Comparison of ENCODE assay signal across 11 cellular contexts in genomic region chr1:26733982-26734381, GRCh38. TPM values are rescaled to one million over a fixed set of nuclear protein-coding genes. Genes with fewer than 3 reads are reported as not detected.
A peak's percentile ranks its signal among the peaks of the same experiment; 100 is the strongest.
DNase-seq lines count a peak whose midpoint lies in the region; ATAC-seq and TF ChIP-seq lines count a peak whose summit lies in the region.
"Had no signal": no experiment of that assay in that cellular context is flagged by ENCODE, and none has a peak within 500 bp of the region (broad histone marks: within the 10 kb centered on the region; RNA-seq: fewer than 3 reads in every experiment).

No MANE protein-coding gene starts in this region.

- no peak overlapping the region for H3K9ac ChIP-seq in smooth muscle cell (ENCODE audit: low read depth)

- H3K27me3 ChIP-seq in tibial nerve, result no peaks in the 10 kb centered on the region
- no peaks in the 10 kb centered on the region for H3K27me3 ChIP-seq in smooth muscle cell (ENCODE audit: low read depth)
- H3K27me3 ChIP-seq: heart right ventricle, SJCRH30 had no signal

- DNase-seq in activated naive CD4-positive, alpha-beta T cell treated with Interleukin-2 at 50 U/mL for 16 hours, result no peak
- DNase-seq in T-helper 2 cell treated with Interferon-gamma antibody and Interleukin-4, amounts not matched to agents 5 μg/mL and 100 μg/mL, for 36 hours (ENCODE audit: low spot score), result peak; percentile 30
- DNase-seq in fibroblast of mammary gland (ENCODE audit: low read depth) (peak; percentile 93), tibial nerve (ENCODE audit: low spot score in 2 of 2) (no peak), superior temporal gyrus (ENCODE audit: extremely low spot score) (no peak), smooth muscle cell (lab: John Stamatoyannopoulos, UW; ENCODE audit: unreplicated experiment) (no peak)
- DNase-seq: activated effector memory CD4-positive, alpha-beta T cell treated with Interleukin-2 at 50 U/mL for 16 hours; heart right ventricle; SJCRH30 had no signal

- H3K4me1 ChIP-seq in tibial nerve (peaks cover 0 to 57% (median 26%) of the 10 kb centered on the region in 4 donors), smooth muscle cell (ENCODE audit: low read depth) (no peaks in the 10 kb centered on the region)

- H3K36me3 Mint-ChIP-seq in activated naive CD4-positive, alpha-beta T cell treated with anti-CD3 and anti-CD28 coated beads, Interleukin-2, amount 50 U/mL, for 24 hours, result peaks cover 26% of the 10 kb centered on the region
- peaks cover 62% of the 10 kb centered on the region for H3K36me3 Mint-ChIP-seq in T-helper 2 cell treated with Interferon-gamma antibody and Interleukin-4, amounts not matched to agents 5 μg/mL and 100 μg/mL, for 36 hours (ENCODE audit: low read depth)

- H3K36me3 ChIP-seq in tibial nerve (peaks cover 5 to 83% (median 12%) of the 10 kb centered on the region in 3 donors), smooth muscle cell (ENCODE audit: low read depth) (no peaks in the 10 kb centered on the region)

- H3K4me3 Mint-ChIP-seq in activated naive CD4-positive, alpha-beta T cell treated with anti-CD3 and anti-CD28 coated beads, Interleukin-2, amount 50 U/mL, for 24 hours, result peak overlapping the region; percentile 23
- H3K4me3 Mint-ChIP-seq in T-helper 2 cell treated with Interferon-gamma antibody and Interleukin-4, amounts not matched to agents 5 μg/mL and 100 μg/mL, for 36 hours, result no peak overlapping the region

- H3K27ac ChIP-seq in tibial nerve, result peak overlapping the region in 3 of 4 donors; percentile 58 to 80 (median 71)
- no peak overlapping the region for H3K27ac ChIP-seq in smooth muscle cell (ENCODE audit: low read depth)
- H3K27ac ChIP-seq: SJCRH30 had no signal

- ATAC-seq in HG02981 (IDR thresholded peaks at IDR 0.05; ENCODE audit: unreplicated experiment), result no peak

- H3K9me3 ChIP-seq in tibial nerve (no peaks in the 10 kb centered on the region), smooth muscle cell (replicated peaks; ENCODE audit: low read depth) (no peaks in the 10 kb centered on the region)
- H3K9me3 ChIP-seq: heart right ventricle, SJCRH30 had no signal

- H3K27me3 Mint-ChIP-seq in activated naive CD4-positive, alpha-beta T cell treated with anti-CD3 and anti-CD28 coated beads, Interleukin-2, amount 50 U/mL, for 24 hours, result no peaks in the 10 kb centered on the region
- H3K27me3 Mint-ChIP-seq in T-helper 2 cell treated with Interferon-gamma antibody and Interleukin-4, amounts not matched to agents 5 μg/mL and 100 μg/mL, for 36 hours (ENCODE audit: low read depth), result no peaks in the 10 kb centered on the region

- peak in 1 of 2 donors; percentile 8 for TF ChIP-seq POLR2A in tibial nerve (IDR thresholded peaks at IDR 0.05)

- no peak overlapping the region for H3K4me2 ChIP-seq in smooth muscle cell

- no peaks in the 10 kb centered on the region for H3K9me3 Mint-ChIP-seq in activated naive CD4-positive, alpha-beta T cell treated with anti-CD3 and anti-CD28 coated beads, Interleukin-2, amount 50 U/mL, for 24 hours
- H3K9me3 Mint-ChIP-seq in T-helper 2 cell treated with Interferon-gamma antibody and Interleukin-4, amounts not matched to agents 5 μg/mL and 100 μg/mL, for 36 hours, result no peaks in the 10 kb centered on the region

- 9 to 23% methylated on average over 2 of the region's 2 CpGs for WGBS in tibial nerve, 2 donors
- WGBS in smooth muscle cell (ENCODE audit: low lambda C conversion rate), result 80% methylated on average over 2 of the region's 2 CpGs

- no peak for TF ChIP-seq CTCF in fibroblast of mammary gland (conservative IDR thresholded peaks at IDR 0.05; ENCODE audit: control insufficient read depth, insufficient read depth, low read depth, low read length)
- TF ChIP-seq CTCF in tibial nerve (IDR thresholded peaks at IDR 0.05), result no peak
- TF ChIP-seq CTCF in smooth muscle cell (IDR thresholded peaks at IDR 0.05; ENCODE audit: borderline replicate concordance, insufficient read depth, poor library complexity, severe bottlenecking), result no peak

- H3K4me3 ChIP-seq in fibroblast of mammary gland (ENCODE audit: control insufficient read depth, low read depth, low read length) (no peak overlapping the region), tibial nerve (no peak overlapping the region), smooth muscle cell (no peak overlapping the region)
- H3K4me3 ChIP-seq: heart right ventricle, SJCRH30 had no signal

- TF ChIP-seq EP300 in tibial nerve (IDR thresholded peaks at IDR 0.05), result peak; percentile 14 to 87

- no peak overlapping the region for H2AFZ ChIP-seq in smooth muscle cell (ENCODE audit: low read depth)

- peaks cover 66% of the 10 kb centered on the region for H3K4me1 Mint-ChIP-seq in activated naive CD4-positive, alpha-beta T cell treated with anti-CD3 and anti-CD28 coated beads, Interleukin-2, amount 50 U/mL, for 24 hours
- peaks cover 34% of the 10 kb centered on the region for H3K4me1 Mint-ChIP-seq in T-helper 2 cell treated with Interferon-gamma antibody and Interleukin-4, amounts not matched to agents 5 μg/mL and 100 μg/mL, for 36 hours (ENCODE audit: low read depth)

- H3K79me2 ChIP-seq in smooth muscle cell (ENCODE audit: low read depth), result peaks cover 93% of the 10 kb centered on the region

- peak overlapping the region; percentile 81 for H3K27ac Mint-ChIP-seq in activated naive CD4-positive, alpha-beta T cell treated with anti-CD3 and anti-CD28 coated beads, Interleukin-2, amount 50 U/mL, for 24 hours
- H3K27ac Mint-ChIP-seq in T-helper 2 cell treated with Interferon-gamma antibody and Interleukin-4, amounts not matched to agents 5 μg/mL and 100 μg/mL, for 36 hours, result no peak overlapping the region

- H3F3A ChIP-seq in smooth muscle cell (ENCODE audit: low read depth), result peaks cover 11% of the 10 kb centered on the region

- H4K20me1 ChIP-seq in smooth muscle cell (ENCODE audit: low read depth), result peaks cover 95% of the 10 kb centered on the region

RNA-seq across cellular contexts. Expression of gene ARID1A, which starts 38.2 kb away (rescaled TPM):
- total RNA-seq in tibial nerve, result 10 to 100 TPM; 49.6 to 90.0 (median 54.3) TPM
- total RNA-seq in smooth muscle cell, result 30.4 and 33.1 TPM in 2 replicates
- polyA plus RNA-seq in smooth muscle cell, result 17.5 and 24.9 TPM in 2 replicates

RNA-seq across cellular contexts. Expression of gene PIGV, which starts 53.8 kb away (rescaled TPM):
- 10 to 100 TPM in 3 of 4 donors, 1 to 10 TPM in 1; 9.3 to 22.2 (median 17.6) TPM for total RNA-seq in tibial nerve
- 9.9 and 13.8 TPM in 2 replicates for total RNA-seq in smooth muscle cell
- polyA plus RNA-seq in smooth muscle cell, result 8.7 and 9.4 TPM in 2 replicates

Comparison
In these comparisons a context has a peak if more than half of its experiments do, and no peak if none do; other contexts are left out.
1. DNase-seq: peak in T-helper 2 cell treated with Interferon-gamma antibody and Interleukin-4, amounts not matched to agents 5 μg/mL and 100 μg/mL, for 36 hours (single experiment) and fibroblast of mammary gland (single experiment); none in activated naive CD4-positive, alpha-beta T cell treated with Interleukin-2 at 50 U/mL for 16 hours (single experiment), tibial nerve (0 of 2), superior temporal gyrus (single experiment) and smooth muscle cell (single experiment).